In genomic region chr18:56575819-56576663, GRCh38 we compare ENCODE assay signal across 8 cellular contexts.
DNase-seq lines count a peak whose midpoint lies in the region; TF ChIP-seq lines count a peak whose summit lies in the region.

No MANE protein-coding gene starts in this region.

- no peak for TF ChIP-seq POLR2A in erythroblast (IDR thresholded peaks at IDR 0.05; ENCODE audit: low read length)

- H3F3A ChIP-seq in PC-9 (ENCODE audit: insufficient read depth, low read depth): no peaks in the 10 kb centered on the region
- H3F3A ChIP-seq in neural cell (ENCODE audit: insufficient read depth, low read length, poor library complexity, severe bottlenecking): no peaks in the 10 kb centered on the region

- H3K4me1 ChIP-seq in A673 (ENCODE audit: insufficient read depth, low read length, poor library complexity, severe bottlenecking): peaks cover 11% of the 10 kb centered on the region
- H3K4me1 ChIP-seq in PC-9 (replicated peaks; ENCODE audit: insufficient read depth): no peaks in the 10 kb centered on the region

- TF ChIP-seq RAD21 in neural cell (conservative IDR thresholded peaks at IDR 0.05): peak; percentile 94

- peak; percentile 74 for DNase-seq in A673 (ENCODE audit: low spot score)
- DNase-seq in GM13976 (ENCODE audit: low spot score): peak; percentile 63
- DNase-seq in KG1 (lab: John Stamatoyannopoulos, UW): peak; percentile 44
- DNase-seq in PC-9: no peak
- DNase-seq in erythroblast (lab: John Stamatoyannopoulos, UW): peak; percentile 41 to 71
- DNase-seq in stimulated activated CD4-positive, alpha-beta T cell treated with anti-CD3 and anti-CD28 coated beads, Interleukin-2, amount 100 ng/mL, for 48 hours: no peak
- no peak for DNase-seq in activated gamma-delta T cell (lab: John Stamatoyannopoulos, UW)

- BruUV-seq in A673 (replicated peaks; lab: Mats Ljungman, UMichigan) (no TSS peak), PC-9 (replicated peaks; lab: Mats Ljungman, UMichigan) (no TSS peak)

- TF ChIP-seq CTCF in A673 (conservative IDR thresholded peaks at IDR 0.05; ENCODE audit: low read depth, low read length): peak; percentile 73
- TF ChIP-seq CTCF in GM13976 (IDR thresholded peaks at IDR 0.05; ENCODE audit: borderline replicate concordance, control extremely low read depth, extremely low read depth, insufficient read depth, missing control alignments): peak; percentile 33
- peak; percentile 86 for TF ChIP-seq CTCF in PC-9 (conservative IDR thresholded peaks at IDR 0.05)
- TF ChIP-seq CTCF in neural cell (IDR thresholded peaks at IDR 0.05; ENCODE audit: poor library complexity, severe bottlenecking): peak; percentile 89

- H3K9me3 ChIP-seq in A673 (ENCODE audit: low read depth, low read length, poor library complexity, severe bottlenecking) (no peaks in the 10 kb centered on the region), PC-9 (ENCODE audit: insufficient read depth, low read depth) (no peaks in the 10 kb centered on the region), neural cell (ENCODE audit: low read length) (no peaks in the 10 kb centered on the region)

- POLR2A ChIA-PET in A673 (lab: Charles Lee; ENCODE audit: low non-redundant PET) (no interaction called here), PC-9 (lab: Charles Lee; ENCODE audit: unreplicated experiment) (no interaction called here)

- H3K4me3 ChIP-seq in A673 (ENCODE audit: low read depth, low read length, poor library complexity, severe bottlenecking) (no peak overlapping the region), PC-9 (no peak overlapping the region), neural cell (ENCODE audit: low read length) (no peak overlapping the region)

- no peaks in the 10 kb centered on the region for H3K27me3 ChIP-seq in A673 (replicated peaks; ENCODE audit: insufficient read depth, low read depth, low read length, poor library complexity)
- no peaks in the 10 kb centered on the region for H3K27me3 ChIP-seq in PC-9 (ENCODE audit: insufficient read depth, low read depth)
- H3K27me3 ChIP-seq in neural cell (ENCODE audit: insufficient read depth, low read depth, low read length): no peaks in the 10 kb centered on the region

- H3K4me2 ChIP-seq in PC-9: no peak overlapping the region
- no peak overlapping the region for H3K4me2 ChIP-seq in neural cell (ENCODE audit: low read length)

- no peaks in the 10 kb centered on the region for H3K79me2 ChIP-seq in PC-9 (ENCODE audit: low read depth)
- H3K79me2 ChIP-seq in neural cell (replicated peaks; ENCODE audit: insufficient read depth, low read length): no peaks in the 10 kb centered on the region

- TF ChIP-seq EP300 in neural cell (conservative IDR thresholded peaks at IDR 0.05; ENCODE audit: poor library complexity, severe bottlenecking): no peak

- intact Hi-C loops in A673 (cut with micrococcal nuclease; ENCODE audit: unreplicated experiment): loop anchor here (2.0 to 10.0 kb wide), 3 partner anchors 1171 to 1899 kb away; no protein-coding TSS in a partner anchor
- intact Hi-C loops in PC-9 (cut with micrococcal nuclease; ENCODE audit: unreplicated experiment): loop anchor here (1.0 to 10.0 kb wide), 2 partner anchors 859 to 1159 kb away; partner anchors contain the start of gene ONECUT2

- H4K20me1 ChIP-seq in PC-9 (ENCODE audit: insufficient read depth) (no peaks in the 10 kb centered on the region; the same call in 1 of the 2 replicates), neural cell (ENCODE audit: insufficient read depth) (no peaks in the 10 kb centered on the region)

- H3K9me2 ChIP-seq in PC-9 (ENCODE audit: insufficient read depth) (no peaks in the 10 kb centered on the region), neural cell (ENCODE audit: insufficient read depth, low read length) (no peaks in the 10 kb centered on the region)

- H3K27ac ChIP-seq in A673 (ENCODE audit: low read depth, low read length, poor library complexity, severe bottlenecking): no peak overlapping the region
- no peak overlapping the region for H3K27ac ChIP-seq in PC-9
- no peak overlapping the region for H3K27ac ChIP-seq in neural cell (ENCODE audit: low read length)

- CTCF ChIA-PET in A673 (lab: Charles Lee): interaction anchor here (0.6 to 1.0 kb wide), 3 partner anchors 786 to 1567 kb away, joined by 3 to 14 read pairs (median 3); no protein-coding TSS in a partner anchor
- CTCF ChIA-PET in PC-9 (lab: Charles Lee): no interaction called here

- in situ Hi-C loops in GM13976 (cut with MboI; ENCODE audit: low sequenced_read_pairs, unreplicated experiment): loop anchor here (10.0 kb wide), 1 partner anchor 1171 kb away; no protein-coding TSS in a partner anchor

- H3K36me3 ChIP-seq in A673 (ENCODE audit: insufficient read depth, low read length, poor library complexity, severe bottlenecking): no peaks in the 10 kb centered on the region
- no peaks in the 10 kb centered on the region for H3K36me3 ChIP-seq in PC-9 (ENCODE audit: low read depth)
- H3K36me3 ChIP-seq in neural cell (ENCODE audit: insufficient read depth, low read length): no peaks in the 10 kb centered on the region

- H2AFZ ChIP-seq in PC-9 (no peak overlapping the region), neural cell (ENCODE audit: low read depth, low read length) (no peak overlapping the region)

- no peak overlapping the region for H3K9ac ChIP-seq in neural cell (ENCODE audit: low read length)

TF ChIP-seq in neural cell, 6 proteins besides CTCF, POLR2A, EP300 and RAD21:
- no peak for TF ChIP-seq TAF1 (IDR thresholded peaks at IDR 0.05; ENCODE audit: low read depth)
- TF ChIP-seq REST (IDR thresholded peaks at IDR 0.05; ENCODE audit: borderline replicate concordance): no peak
- TF ChIP-seq MXI1 (conservative IDR thresholded peaks at IDR 0.05; ENCODE audit: poor library complexity, severe bottlenecking): no peak
- TF ChIP-seq SMC3 (conservative IDR thresholded peaks at IDR 0.05; ENCODE audit: poor library complexity): peak; percentile 96
- no peak for TF ChIP-seq EZH2 (IDR thresholded peaks at IDR 0.05; ENCODE audit: borderline replicate concordance, insufficient read depth, low read length, poor library complexity, severe bottlenecking)
- TF ChIP-seq POLR2AphosphoS5 (IDR thresholded peaks at IDR 0.05): no peak

Comparison
In these comparisons a context has a peak if more than half of its experiments do, and no peak if none do; other contexts are left out.
1. DNase-seq: peak in A673 (single experiment), GM13976 (single experiment), KG1 (single experiment) and erythroblast (2 of 2); none in PC-9 (0 of 2), stimulated activated CD4-positive, alpha-beta T cell treated with anti-CD3 and anti-CD28 coated beads, Interleukin-2, amount 100 ng/mL, for 48 hours (0 of 2) and activated gamma-delta T cell (single experiment).
2. CTCF ChIP-seq: peak in every context shown above with its lines; median percentile 89 in neural cell; 86 in PC-9; 73 in A673; 33 in GM13976.